In genomic region chr14:73102806-73103497, GRCh38 we compare ENCODE assay signal across 30 cellular contexts. TPM values are rescaled to one million over a fixed set of nuclear protein-coding genes. Genes with fewer than 3 reads are reported as not detected.
DNase-seq lines count a peak whose midpoint lies in the region; ATAC-seq and TF ChIP-seq lines count a peak whose summit lies in the region.
"Had no signal": no experiment of that assay in that cellular context is flagged by ENCODE, and none has a peak within 500 bp of the region (broad histone marks: within the 10 kb centered on the region; RNA-seq: fewer than 3 reads in every experiment).

No MANE protein-coding gene starts in this region.

- H3K9me3 ChIP-seq in T-helper 17 cell (ENCODE audit: control insufficient read depth, low read length, poor library complexity, severe bottlenecking) (no peaks in the 10 kb centered on the region), endodermal cell (ENCODE audit: control insufficient read depth, low read length) (no peaks in the 10 kb centered on the region), Peyer's patch (no peaks in the 10 kb centered on the region)
- H3K9me3 ChIP-seq: esophagus muscularis mucosa, pancreas, vagina had no signal

- POLR2A ChIA-PET in activated CD8-positive, alpha-beta T cell treated with anti-CD3 and anti-CD28 coated beads for 36 hours (lab: Charles Lee), result interaction anchor here (0.8 to 1.4 kb wide), 2 partner anchors 11 to 25 kb away, joined by 4 to 5 read pairs; no protein-coding TSS in a partner anchor
- POLR2A ChIA-PET in activated CD8-positive, alpha-beta T cell treated with anti-CD3 and anti-CD28 coated beads, Interleukin-2, amount 10 ng/mL, durations not matched to agents 7 days and 5 days (lab: Charles Lee), result interaction anchor here (1.0 kb wide), 1 partner anchor 45 kb away, joined by 4 read pairs; the partner anchor contains the start of gene RBM25

- CTCF ChIA-PET in activated CD8-positive, alpha-beta T cell treated with anti-CD3 and anti-CD28 coated beads for 36 hours (lab: Charles Lee), result interaction anchor here (1.0 to 1.1 kb wide), 2 partner anchors 10 to 13 kb away, joined by 3 to 4 read pairs; no protein-coding TSS in a partner anchor
- CTCF ChIA-PET in activated CD8-positive, alpha-beta T cell treated with anti-CD3 and anti-CD28 coated beads, Interleukin-2, amount 10 ng/mL, durations not matched to agents 7 days and 5 days (lab: Charles Lee), result interaction anchor here (1.8 kb wide), 1 partner anchor 13 kb away, joined by 6 read pairs; no protein-coding TSS in a partner anchor

- H3K27me3 ChIP-seq in endodermal cell (ENCODE audit: control insufficient read depth, insufficient read depth, low read length, poor library complexity, severe bottlenecking) (no peaks in the 10 kb centered on the region), Peyer's patch (no peaks in the 10 kb centered on the region)
- H3K27me3 ChIP-seq: esophagus muscularis mucosa, neural progenitor cell, pancreas, vagina had no signal

- no peak overlapping the region for H3K4me3 Mint-ChIP-seq in activated CD8-positive, alpha-beta T cell treated with anti-CD3 and anti-CD28 coated beads for 36 hours
- no peak overlapping the region for H3K4me3 Mint-ChIP-seq in activated CD8-positive, alpha-beta T cell treated with anti-CD3 and anti-CD28 coated beads, Interleukin-2, amount 10 ng/mL, durations not matched to agents 7 days and 5 days
- H3K4me3 Mint-ChIP-seq in T-helper 17 cell (no peak overlapping the region), endodermal cell (no peak overlapping the region)
- H3K4me3 Mint-ChIP-seq: activated naive CD4-positive, alpha-beta T cell treated with anti-CD3 and anti-CD28 coated beads, Interleukin-2, amount 50 U/mL, for 24 hours; CD4-positive, alpha-beta memory T cell; HFFc6; neural progenitor cell; stimulated activated naive CD8-positive, alpha-beta T cell treated with anti-CD3 and anti-CD28 coated beads, Interleukin-15, amount 100 ng/mL, for 72 hours had no signal

- no peak overlapping the region for H3K9ac ChIP-seq in endodermal cell (ENCODE audit: extremely low read depth, low read length, poor library complexity, severe bottlenecking)
- H3K9ac ChIP-seq: GM23248, neural progenitor cell had no signal

- no peaks in the 10 kb centered on the region for H3K9me3 Mint-ChIP-seq in activated CD8-positive, alpha-beta T cell treated with anti-CD3 and anti-CD28 coated beads for 36 hours
- no peaks in the 10 kb centered on the region for H3K9me3 Mint-ChIP-seq in activated CD8-positive, alpha-beta T cell treated with anti-CD3 and anti-CD28 coated beads, Interleukin-2, amount 10 ng/mL, durations not matched to agents 7 days and 5 days (ENCODE audit: insufficient read depth)
- H3K9me3 Mint-ChIP-seq in endodermal cell, result no peaks in the 10 kb centered on the region
- H3K9me3 Mint-ChIP-seq: activated naive CD4-positive, alpha-beta T cell treated with anti-CD3 and anti-CD28 coated beads, Interleukin-2, amount 50 U/mL, for 24 hours; HFFc6; neural progenitor cell; stimulated activated naive CD8-positive, alpha-beta T cell treated with anti-CD3 and anti-CD28 coated beads, Interleukin-15, amount 100 ng/mL, for 72 hours had no signal

- H3K36me3 Mint-ChIP-seq in activated CD8-positive, alpha-beta T cell treated with anti-CD3 and anti-CD28 coated beads for 36 hours (ENCODE audit: low read depth), result peaks cover 53% of the 10 kb centered on the region
- H3K36me3 Mint-ChIP-seq in activated CD8-positive, alpha-beta T cell treated with anti-CD3 and anti-CD28 coated beads, Interleukin-2, amount 10 ng/mL, durations not matched to agents 7 days and 5 days (ENCODE audit: low read depth), result peaks cover 62% of the 10 kb centered on the region
- peaks cover 6% of the 10 kb centered on the region for H3K36me3 Mint-ChIP-seq in T-helper 17 cell (ENCODE audit: low read depth)
- peaks cover 73% of the 10 kb centered on the region for H3K36me3 Mint-ChIP-seq in endodermal cell (ENCODE audit: low read depth)

- no peak for TF ChIP-seq CTCF in activated CD8-positive, alpha-beta T cell treated with anti-CD3 and anti-CD28 coated beads for 36 hours (IDR thresholded peaks at IDR 0.05)
- no peak for TF ChIP-seq CTCF in C4-2B (conservative IDR thresholded peaks at IDR 0.05)
- no peak for TF ChIP-seq CTCF in endodermal cell (conservative IDR thresholded peaks at IDR 0.05)
- no peak for TF ChIP-seq CTCF in Peyer's patch (IDR thresholded peaks at IDR 0.05)

- intact Hi-C loops in activated CD8-positive, alpha-beta T cell treated with anti-CD3 and anti-CD28 coated beads for 36 hours (cut with micrococcal nuclease), result no loop called here

- 95 to 97% methylated on average over 25 to 26 of the region's 27 CpGs for WGBS in endodermal cell (ENCODE audit: insufficient coverage in 1 of 2, insufficient read length in 1 of 2), 2 experiments

- TF ChIP-seq POLR2A in Peyer's patch (IDR thresholded peaks at IDR 0.05), result no peak

- no peaks in the 10 kb centered on the region for H3K4me1 Mint-ChIP-seq in activated CD8-positive, alpha-beta T cell treated with anti-CD3 and anti-CD28 coated beads for 36 hours (ENCODE audit: low read depth)
- no peaks in the 10 kb centered on the region for H3K4me1 Mint-ChIP-seq in activated CD8-positive, alpha-beta T cell treated with anti-CD3 and anti-CD28 coated beads, Interleukin-2, amount 10 ng/mL, durations not matched to agents 7 days and 5 days (ENCODE audit: low read depth)
- H3K4me1 Mint-ChIP-seq in T-helper 17 cell (peaks cover 4% of the 10 kb centered on the region), endodermal cell (peaks cover 6% of the 10 kb centered on the region)
- H3K4me1 Mint-ChIP-seq: neural progenitor cell; stimulated activated naive CD8-positive, alpha-beta T cell treated with anti-CD3 and anti-CD28 coated beads, Interleukin-15, amount 100 ng/mL, for 72 hours had no signal

- ATAC-seq in activated CD8-positive, alpha-beta T cell treated with anti-CD3 and anti-CD28 coated beads for 36 hours, result no peak
- ATAC-seq in activated CD8-positive, alpha-beta T cell treated with anti-CD3 and anti-CD28 coated beads, Interleukin-2, amount 10 ng/mL, durations not matched to agents 7 days and 5 days, result no peak
- no peak for ATAC-seq in T-helper 17 cell
- ATAC-seq in HG03025 (IDR thresholded peaks at IDR 0.05; ENCODE audit: low FRiP score, unreplicated experiment), result no peak
- ATAC-seq: pancreas; stimulated activated naive CD8-positive, alpha-beta T cell treated with anti-CD3 and anti-CD28 coated beads, Interleukin-15, amount 100 ng/mL, for 72 hours had no signal

- no peaks in the 10 kb centered on the region for H3K27me3 Mint-ChIP-seq in activated CD8-positive, alpha-beta T cell treated with anti-CD3 and anti-CD28 coated beads for 36 hours
- H3K27me3 Mint-ChIP-seq in activated CD8-positive, alpha-beta T cell treated with anti-CD3 and anti-CD28 coated beads, Interleukin-2, amount 10 ng/mL, durations not matched to agents 7 days and 5 days (ENCODE audit: low read depth), result no peaks in the 10 kb centered on the region
- H3K27me3 Mint-ChIP-seq in T-helper 17 cell, result no peaks in the 10 kb centered on the region
- H3K27me3 Mint-ChIP-seq in endodermal cell (ENCODE audit: insufficient read depth), result no peaks in the 10 kb centered on the region
- H3K27me3 Mint-ChIP-seq: activated naive CD4-positive, alpha-beta T cell treated with anti-CD3 and anti-CD28 coated beads, Interleukin-2, amount 50 U/mL, for 24 hours; CD4-positive, alpha-beta memory T cell; stimulated activated naive CD8-positive, alpha-beta T cell treated with anti-CD3 and anti-CD28 coated beads, Interleukin-15, amount 100 ng/mL, for 72 hours had no signal

- H3K36me3 ChIP-seq in endodermal cell (ENCODE audit: control insufficient read depth, insufficient read depth, low read length), result peaks cover 98% of the 10 kb centered on the region
- peaks cover 0 to 94% (median 0%) of the 10 kb centered on the region in 3 donors for H3K36me3 ChIP-seq in Peyer's patch

- no peak for DNase-seq in activated CD8-positive, alpha-beta T cell treated with anti-CD3 and anti-CD28 coated beads for 36 hours
- no peak for DNase-seq in activated CD8-positive, alpha-beta T cell treated with anti-CD3 and anti-CD28 coated beads, Interleukin-2, amount 10 ng/mL, durations not matched to agents 7 days and 5 days
- DNase-seq in T-helper 17 cell (no peak), endodermal cell (no peak), superior temporal gyrus (ENCODE audit: extremely low spot score) (no peak), Peyer's patch (no peak)
- DNase-seq: CD4-positive, alpha-beta memory T cell; central memory CD4-positive, alpha-beta T cell; dermis blood vessel endothelial cell; foreskin fibroblast; GM23248; HFFc6; KG1; mammary epithelial cell; NCI-H1105; NCI-H2029; NCI-H526 treated with DMSO at 0.1 percent for 48 hours; pancreas; PC-9; retina; Right ventricle myocardium superior; stimulated activated naive CD8-positive, alpha-beta T cell treated with anti-CD3 and anti-CD28 coated beads, Interleukin-15, amount 100 ng/mL, for 72 hours; T-helper 9 cell had no signal

- H3K4me1 ChIP-seq in endodermal cell (ENCODE audit: control insufficient read depth, insufficient read depth, low read length) (no peaks in the 10 kb centered on the region), Peyer's patch (no peaks in the 10 kb centered on the region)
- H3K4me1 ChIP-seq: esophagus muscularis mucosa, neural progenitor cell, pancreas, vagina had no signal

- H3K27ac ChIP-seq in C4-2B (peak overlapping the region; percentile 18), endodermal cell (ENCODE audit: low read depth, low read length) (no peak overlapping the region), Peyer's patch (no peak overlapping the region)
- H3K27ac ChIP-seq: esophagus muscularis mucosa, GM23248, neural progenitor cell, pancreas, PC-9, skin epidermis, vagina had no signal

- H3K27ac Mint-ChIP-seq in activated CD8-positive, alpha-beta T cell treated with anti-CD3 and anti-CD28 coated beads for 36 hours, result peak overlapping the region; percentile 23
- no peak overlapping the region for H3K27ac Mint-ChIP-seq in activated CD8-positive, alpha-beta T cell treated with anti-CD3 and anti-CD28 coated beads, Interleukin-2, amount 10 ng/mL, durations not matched to agents 7 days and 5 days
- peak overlapping the region; percentile 75 for H3K27ac Mint-ChIP-seq in T-helper 17 cell
- H3K27ac Mint-ChIP-seq in endodermal cell, result peak overlapping the region; percentile 17
- H3K27ac Mint-ChIP-seq: activated naive CD4-positive, alpha-beta T cell treated with anti-CD3 and anti-CD28 coated beads, Interleukin-2, amount 50 U/mL, for 24 hours; neural progenitor cell had no signal

- no peak overlapping the region for H3K4me3 ChIP-seq in endodermal cell (ENCODE audit: low read length)
- no peak overlapping the region for H3K4me3 ChIP-seq in Peyer's patch
- H3K4me3 ChIP-seq: esophagus muscularis mucosa, GM23248, neural progenitor cell, pancreas, PC-9, skin epidermis, vagina had no signal

RNA-seq across cellular contexts. Expression of gene PSEN1, which starts 33.4 kb away (rescaled TPM):
- total RNA-seq in activated CD8-positive, alpha-beta T cell treated with anti-CD3 and anti-CD28 coated beads for 36 hours, result 10 to 100 TPM; 23.1 to 23.2 TPM
- total RNA-seq in activated CD8-positive, alpha-beta T cell treated with anti-CD3 and anti-CD28 coated beads, Interleukin-2, amount 10 ng/mL, durations not matched to agents 7 days and 5 days, result 10 to 100 TPM; 33.0 to 33.7 TPM
- total RNA-seq in T-helper 17 cell, result 10 to 100 TPM; 31.6 to 32.1 TPM
- total RNA-seq in endodermal cell, result 10 to 100 TPM; 45.7 to 49.9 TPM
- polyA plus RNA-seq in endodermal cell (2013, experiment 1 of 2), result 55.6 TPM
- 59.7 TPM for polyA plus RNA-seq in endodermal cell (2013, experiment 2 of 2)
- total RNA-seq in Peyer's patch, result 100 to 1,000 TPM in 2 of 4 donors, 10 to 100 TPM in 2; 32.2 to 118 (median 100) TPM

RNA-seq across cellular contexts. Expression of gene RBM25, which starts 44.6 kb away (rescaled TPM):
- 100 to 1,000 TPM; 101 to 104 TPM for total RNA-seq in activated CD8-positive, alpha-beta T cell treated with anti-CD3 and anti-CD28 coated beads for 36 hours
- total RNA-seq in activated CD8-positive, alpha-beta T cell treated with anti-CD3 and anti-CD28 coated beads, Interleukin-2, amount 10 ng/mL, durations not matched to agents 7 days and 5 days, result 10 to 100 TPM; 89.5 to 95.1 TPM
- total RNA-seq in T-helper 17 cell, result 100 to 1,000 TPM; 156 to 168 TPM
- total RNA-seq in endodermal cell, result 100 to 1,000 TPM; 132 to 164 TPM
- 120 TPM for polyA plus RNA-seq in endodermal cell (2013, experiment 1 of 2)
- 102 TPM for polyA plus RNA-seq in endodermal cell (2013, experiment 2 of 2)
- 100 to 1,000 TPM in 1 of 4 donors, 10 to 100 TPM in 3; 73.2 to 364 (median 86.0) TPM for total RNA-seq in Peyer's patch
